ENCODE assay signal across 8 cellular contexts in the genomic region with DNA sequence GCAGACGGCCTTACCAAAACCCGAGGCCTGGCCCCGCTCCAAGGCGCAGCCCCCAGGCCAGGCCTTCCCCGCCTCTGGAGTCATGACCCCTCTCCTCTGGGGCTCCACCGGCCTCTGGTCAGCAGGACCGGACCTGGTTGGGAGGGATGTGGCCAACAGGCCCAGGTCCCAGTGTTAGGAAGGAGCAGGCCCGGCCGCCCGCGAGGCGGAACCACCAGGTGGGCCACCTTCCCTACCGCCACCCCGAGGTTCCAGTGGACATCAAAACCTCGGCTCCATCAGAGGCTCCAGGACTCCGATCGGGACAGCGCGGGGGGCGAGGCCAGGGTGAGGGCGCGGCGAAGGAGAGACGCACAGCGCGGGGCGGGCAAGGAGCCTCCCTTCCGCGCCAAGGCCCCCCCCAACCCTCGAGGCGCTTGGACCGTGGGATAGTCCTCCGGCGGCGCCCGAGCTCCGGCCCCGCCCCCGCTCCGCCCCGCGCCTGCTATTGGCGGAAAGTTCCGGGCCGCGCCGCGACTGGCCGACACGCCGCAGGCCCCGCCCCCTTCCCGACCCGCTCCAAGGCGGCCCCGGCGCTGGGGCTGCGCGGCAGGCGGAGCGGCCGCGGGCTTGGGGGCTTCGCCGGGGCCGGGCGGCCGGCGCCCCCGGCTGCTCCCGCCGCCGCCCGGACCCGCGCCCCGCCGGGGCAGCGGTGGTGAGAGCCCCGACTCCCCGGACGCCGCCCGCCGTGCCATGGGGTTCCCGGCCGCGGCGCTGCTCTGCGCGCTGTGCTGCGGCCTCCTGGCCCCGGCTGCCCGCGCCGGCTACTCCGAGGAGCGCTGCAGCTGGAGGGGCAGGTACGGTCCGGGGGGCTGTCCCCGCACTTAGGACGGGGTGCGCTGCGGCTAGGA. TPM values are rescaled to one million over a fixed set of nuclear protein-coding genes. Genes with fewer than 3 reads are reported as not detected.
DNase-seq lines count a peak whose midpoint lies in the region; ATAC-seq and TF ChIP-seq lines count a peak whose summit lies in the region.

A gene (plus strand): TSS at position 561 of the 890 bp plus-strand sequence. CDS start 172 bp downstream, at position 733.

- in situ Hi-C loops in GM18951 (cut with MboI; ENCODE audit: low sequenced_read_pairs, unreplicated experiment), result loop anchor here (10.0 kb wide), 1 partner anchor 70 kb away; a partner anchor contains a TSS
- in situ Hi-C loops in Panc1 (cut with HindIII; ENCODE audit: low pct_unique_long_range_greater_than_20kb, low sequenced_read_pairs), result no loop called here

- CTCF ChIA-PET in Panc1 (lab: Charles Lee), result interaction anchor here (1.0 kb wide), 1 partner anchor 70 kb away, joined by 3 read pairs; no protein-coding TSS in a partner anchor

- H3K36me3 ChIP-seq in Panc1 (ENCODE audit: control insufficient read depth, insufficient read depth, low read length) (no peaks in the 10 kb centered on the region; the same call in 1 of the 2 replicates), mucosa of stomach (ENCODE audit: control insufficient read depth, insufficient read depth, low read length) (no peaks in the 10 kb centered on the region)

- peak within 1 kb of the TSS; percentile 65 to 80 for H3K4me3 ChIP-seq in Panc1 (ENCODE audit: low read depth in 2 of 2, low read length in 2 of 2)
- no peak within 1 kb of the TSS for H3K4me3 ChIP-seq in mucosa of stomach (ENCODE audit: low read length)

- ATAC-seq in HG03565 (IDR thresholded peaks at IDR 0.05; ENCODE audit: unreplicated experiment) (peak; percentile 61), Panc1 (peak; percentile 70), esophagus mucosa (peak; percentile 65)

- H3K27ac ChIP-seq in Panc1 (ENCODE audit: low read length), result peak within 1 kb of the TSS; percentile 94

- no TSS peak for BruUV-seq in Panc1 (replicated peaks; lab: Mats Ljungman, UMichigan)

- no peaks in the 10 kb centered on the region for H3K9me3 ChIP-seq in Panc1 (ENCODE audit: control insufficient read depth, insufficient read depth, low read depth, low read length)
- no peaks in the 10 kb centered on the region for H3K9me3 ChIP-seq in mucosa of stomach (ENCODE audit: control insufficient read depth, low read length)

- POLR2A ChIA-PET in Panc1 (lab: Charles Lee), result interaction anchor here (0.6 kb wide), 1 partner anchor 8 kb away, joined by 5 read pairs; no protein-coding TSS in a partner anchor

- TF ChIP-seq POLR2A in GM18951 (IDR thresholded peaks at IDR 0.05; ENCODE audit: extremely low read depth, insufficient read depth, insufficient read length), result peak; percentile 16

- peak within 1 kb of the TSS; percentile 3 for H3K9ac ChIP-seq in mucosa of stomach (ENCODE audit: low read length)

- TF ChIP-seq CTCF in Panc1 (IDR thresholded peaks at IDR 0.05), result no peak

- H3K4me1 ChIP-seq in Panc1 (ENCODE audit: control insufficient read depth, insufficient read depth, low read length) (peaks cover 63% of the 10 kb centered on the region), mucosa of stomach (ENCODE audit: control insufficient read depth, insufficient read depth, low read length) (peaks cover 31% of the 10 kb centered on the region)

- intact Hi-C loops in Panc1 (cut with micrococcal nuclease; ENCODE audit: unreplicated experiment), result no loop called here

- DNase-seq in AG08395 (ENCODE audit: low spot score) (peak; percentile 95), Panc1 (ENCODE audit: low read depth, low spot score) (no peak)
- DNase-seq in activated T-cell treated with anti-CD3 and anti-CD28 coated beads, Interleukin-2, amount 50 U/mL, for 48 hours, result peak; percentile 92 to 95
- peak; percentile 96 for DNase-seq in stimulated activated CD8-positive, alpha-beta memory T cell treated with anti-CD3 and anti-CD28 coated beads, Interleukin-4, amount 100 ng/mL, for 48 hours

- no peaks in the 10 kb centered on the region for H3K27me3 ChIP-seq in Panc1 (ENCODE audit: control insufficient read depth, insufficient read depth, low read length)
- H3K27me3 ChIP-seq in mucosa of stomach (ENCODE audit: control insufficient read depth, insufficient read depth, low read length), result peaks cover 43% of the 10 kb centered on the region

RNA-seq across cellular contexts. Expression of the gene that starts here (rescaled TPM):
- total RNA-seq in Panc1 (2021; ENCODE audit: unreplicated experiment) (407 TPM), esophagus mucosa (9.6 TPM)
- polyA plus RNA-seq in Panc1 (2012; ENCODE audit: insufficient read length), result 561 TPM

Comparison
In these comparisons a context has a peak if more than half of its experiments do, and no peak if none do; other contexts are left out.
1. RNA of the gene that starts here (total RNA-seq): 407 TPM in Panc1 (single experiment); 9.6 TPM in esophagus mucosa (single experiment); every median in the first group is over 10 times any median in the second.
2. Peak in every context shown above with its lines, with median percentiles within 50 percentile points of each other: ATAC-seq.